ENCODE assay signal across 20 cellular contexts in genomic region chr10:10938676-10939075, GRCh38.
"Had no signal": no experiment of that assay in that cellular context is flagged by ENCODE, and none has a peak within 500 bp of the region (broad histone marks: within the 10 kb centered on the region; RNA-seq: fewer than 3 reads in every experiment).

No MANE protein-coding gene starts in this region.

- H3K4me3 ChIP-seq: esophagus squamous epithelium, gastrocnemius medialis, heart right ventricle, left lung, lower lobe of right lung had no signal

- H3K27me3 ChIP-seq: esophagus squamous epithelium, gastrocnemius medialis, heart right ventricle, left lung had no signal

- H3K27ac ChIP-seq: epithelial cell of prostate, esophagus squamous epithelium, gastrocnemius medialis, heart right ventricle, left lung, lower lobe of right lung had no signal

- ATAC-seq: effector memory CD8-positive, alpha-beta T cell; esophagus mucosa; gastrocnemius medialis; heart right ventricle; left cardiac atrium; left lung; left ventricle myocardium superior; lower lobe of right lung had no signal

- DNase-seq: cortex of kidney; effector CD8-positive, alpha-beta T cell; effector memory CD8-positive, alpha-beta T cell; endodermal cell; erythroblast; esophagus squamous epithelium; foreskin fibroblast; foreskin melanocyte; gastrocnemius medialis; heart right ventricle; hippocampal formation; left cardiac atrium; left lung; left ventricle myocardium superior; lower lobe of right lung; mesenchymal stem cell; midbrain had no signal

- H3K4me1 ChIP-seq: esophagus squamous epithelium, heart right ventricle, left lung, lower lobe of right lung had no signal

- H3K9me3 Mint-ChIP-seq: dendritic cell treated with granulocyte-macrophage colony-stimulating factor and Interleukin-4, amounts not matched to agents 40 ng/mL and 50 ng/mL, for 4 days; effector memory CD8-positive, alpha-beta T cell had no signal

- H3K27ac Mint-ChIP-seq: dendritic cell treated with granulocyte-macrophage colony-stimulating factor and Interleukin-4, amounts not matched to agents 40 ng/mL and 50 ng/mL, for 4 days; effector memory CD8-positive, alpha-beta T cell; endodermal cell had no signal

- H3K9me3 ChIP-seq: esophagus squamous epithelium, gastrocnemius medialis, lower lobe of right lung had no signal

- H3K36me3 ChIP-seq: esophagus squamous epithelium, gastrocnemius medialis, heart right ventricle, left lung, lower lobe of right lung had no signal

- H3K4me3 Mint-ChIP-seq: dendritic cell treated with granulocyte-macrophage colony-stimulating factor and Interleukin-4, amounts not matched to agents 40 ng/mL and 50 ng/mL, for 4 days; effector memory CD8-positive, alpha-beta T cell; endodermal cell had no signal
